1 cellular context compared by ENCODE assay signal in genomic region chr5:138337685-138338410, GRCh38.
TF ChIP-seq lines count a peak whose summit lies in the region.

FAM53C (plus strand) TSS chr5:138338266; CDS start chr5:138341336, 3,070 bp downstream.

TF ChIP-seq in GM12878, 131 proteins besides CTCF, POLR2A, EP300 and RAD21 (continued from another document):
- no peak for TF ChIP-seq BMI1 (IDR thresholded peaks at IDR 0.05; ENCODE audit: borderline replicate concordance)
- TF ChIP-seq CHD1 (IDR thresholded peaks at IDR 0.05; ENCODE audit: low read depth, low read length) = peak; percentile 99
- peak in 1 of 2 experiments; percentile 4; a peak in 1 of 4 replicates for TF ChIP-seq IKZF2 (IDR thresholded peaks at IDR 0.05)
- TF ChIP-seq SP1 (IDR thresholded peaks at IDR 0.05; ENCODE audit: low read depth, low read length) = peak; percentile 88
- peak; percentile 97 for TF ChIP-seq ZNF207 (IDR thresholded peaks at IDR 0.05; ENCODE audit: borderline replicate concordance)
- no peak for TF ChIP-seq NFYA (IDR thresholded peaks at IDR 0.05; ENCODE audit: borderline replicate concordance, low read depth, low read length)
- no peak for TF ChIP-seq EZH2 (IDR thresholded peaks at IDR 0.05; ENCODE audit: borderline replicate concordance, control insufficient read depth, low read depth, low read length)
- TF ChIP-seq, protein P1, sequence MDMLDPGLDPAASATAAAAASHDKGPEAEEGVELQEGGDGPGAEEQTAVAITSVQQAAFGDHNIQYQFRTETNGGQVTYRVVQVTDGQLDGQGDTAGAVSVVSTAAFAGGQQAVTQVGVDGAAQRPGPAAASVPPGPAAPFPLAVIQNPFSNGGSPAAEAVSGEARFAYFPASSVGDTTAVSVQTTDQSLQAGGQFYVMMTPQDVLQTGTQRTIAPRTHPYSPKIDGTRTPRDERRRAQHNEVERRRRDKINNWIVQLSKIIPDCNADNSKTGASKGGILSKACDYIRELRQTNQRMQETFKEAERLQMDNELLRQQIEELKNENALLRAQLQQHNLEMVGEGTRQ (IDR thresholded peaks at IDR 0.05; ENCODE audit: borderline replicate concordance, low read depth, low read length) = no peak
- peak; percentile 54; the same call in 1 of the 2 replicates for TF ChIP-seq BRCA1 (IDR thresholded peaks at IDR 0.05; ENCODE audit: low read depth, low read length)
- TF ChIP-seq TCF3 (IDR thresholded peaks at IDR 0.05; ENCODE audit: borderline replicate concordance, insufficient read depth, low read depth, low read length) = peak; percentile 99
- TF ChIP-seq, protein P2, sequence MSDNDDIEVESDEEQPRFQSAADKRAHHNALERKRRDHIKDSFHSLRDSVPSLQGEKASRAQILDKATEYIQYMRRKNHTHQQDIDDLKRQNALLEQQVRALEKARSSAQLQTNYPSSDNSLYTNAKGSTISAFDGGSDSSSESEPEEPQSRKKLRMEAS (IDR thresholded peaks at IDR 0.05; ENCODE audit: low read depth, low read length) = peak; percentile 67; the same call in 1 of the 2 replicates
- TF ChIP-seq BHLHE40 (IDR thresholded peaks at IDR 0.05; ENCODE audit: borderline replicate concordance in 1 of 2, low read depth in 2 of 2, low read length in 1 of 2) = peak; percentile 95 to 98
- no peak; the same call in 1 of the 2 replicates for TF ChIP-seq RCOR1 (conservative IDR thresholded peaks at IDR 0.05; ENCODE audit: low read depth, low read length)
- TF ChIP-seq KLF5 (IDR thresholded peaks at IDR 0.05; ENCODE audit: partially characterized antibody) = peak; percentile 100
- no peak for TF ChIP-seq ASH2L (IDR thresholded peaks at IDR 0.05; ENCODE audit: borderline replicate concordance, low read depth)
- TF ChIP-seq, protein P3, sequence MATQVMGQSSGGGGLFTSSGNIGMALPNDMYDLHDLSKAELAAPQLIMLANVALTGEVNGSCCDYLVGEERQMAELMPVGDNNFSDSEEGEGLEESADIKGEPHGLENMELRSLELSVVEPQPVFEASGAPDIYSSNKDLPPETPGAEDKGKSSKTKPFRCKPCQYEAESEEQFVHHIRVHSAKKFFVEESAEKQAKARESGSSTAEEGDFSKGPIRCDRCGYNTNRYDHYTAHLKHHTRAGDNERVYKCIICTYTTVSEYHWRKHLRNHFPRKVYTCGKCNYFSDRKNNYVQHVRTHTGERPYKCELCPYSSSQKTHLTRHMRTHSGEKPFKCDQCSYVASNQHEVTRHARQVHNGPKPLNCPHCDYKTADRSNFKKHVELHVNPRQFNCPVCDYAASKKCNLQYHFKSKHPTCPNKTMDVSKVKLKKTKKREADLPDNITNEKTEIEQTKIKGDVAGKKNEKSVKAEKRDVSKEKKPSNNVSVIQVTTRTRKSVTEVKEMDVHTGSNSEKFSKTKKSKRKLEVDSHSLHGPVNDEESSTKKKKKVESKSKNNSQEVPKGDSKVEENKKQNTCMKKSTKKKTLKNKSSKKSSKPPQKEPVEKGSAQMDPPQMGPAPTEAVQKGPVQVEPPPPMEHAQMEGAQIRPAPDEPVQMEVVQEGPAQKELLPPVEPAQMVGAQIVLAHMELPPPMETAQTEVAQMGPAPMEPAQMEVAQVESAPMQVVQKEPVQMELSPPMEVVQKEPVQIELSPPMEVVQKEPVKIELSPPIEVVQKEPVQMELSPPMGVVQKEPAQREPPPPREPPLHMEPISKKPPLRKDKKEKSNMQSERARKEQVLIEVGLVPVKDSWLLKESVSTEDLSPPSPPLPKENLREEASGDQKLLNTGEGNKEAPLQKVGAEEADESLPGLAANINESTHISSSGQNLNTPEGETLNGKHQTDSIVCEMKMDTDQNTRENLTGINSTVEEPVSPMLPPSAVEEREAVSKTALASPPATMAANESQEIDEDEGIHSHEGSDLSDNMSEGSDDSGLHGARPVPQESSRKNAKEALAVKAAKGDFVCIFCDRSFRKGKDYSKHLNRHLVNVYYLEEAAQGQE (IDR thresholded peaks at IDR 0.05; ENCODE audit: low read depth, low read length) = peak; percentile 57
- TF ChIP-seq FOS (IDR thresholded peaks at IDR 0.05; ENCODE audit: borderline replicate concordance, extremely low read depth, insufficient read length) = no peak
- TF ChIP-seq LARP7 (IDR thresholded peaks at IDR 0.05) = peak; percentile 75
- no peak for TF ChIP-seq ETV6 (conservative IDR thresholded peaks at IDR 0.05 in 1 of 2, IDR thresholded peaks at IDR 0.05 in 1 of 2; ENCODE audit: borderline replicate concordance in 1 of 2, low read depth in 1 of 2)
- peak; percentile 59; the same call in 1 of the 2 replicates for TF ChIP-seq ELK1 (IDR thresholded peaks at IDR 0.05; ENCODE audit: low read depth, low read length)
- TF ChIP-seq GABPA (IDR thresholded peaks at IDR 0.05; ENCODE audit: low read depth) = no peak
- TF ChIP-seq, protein P4, sequence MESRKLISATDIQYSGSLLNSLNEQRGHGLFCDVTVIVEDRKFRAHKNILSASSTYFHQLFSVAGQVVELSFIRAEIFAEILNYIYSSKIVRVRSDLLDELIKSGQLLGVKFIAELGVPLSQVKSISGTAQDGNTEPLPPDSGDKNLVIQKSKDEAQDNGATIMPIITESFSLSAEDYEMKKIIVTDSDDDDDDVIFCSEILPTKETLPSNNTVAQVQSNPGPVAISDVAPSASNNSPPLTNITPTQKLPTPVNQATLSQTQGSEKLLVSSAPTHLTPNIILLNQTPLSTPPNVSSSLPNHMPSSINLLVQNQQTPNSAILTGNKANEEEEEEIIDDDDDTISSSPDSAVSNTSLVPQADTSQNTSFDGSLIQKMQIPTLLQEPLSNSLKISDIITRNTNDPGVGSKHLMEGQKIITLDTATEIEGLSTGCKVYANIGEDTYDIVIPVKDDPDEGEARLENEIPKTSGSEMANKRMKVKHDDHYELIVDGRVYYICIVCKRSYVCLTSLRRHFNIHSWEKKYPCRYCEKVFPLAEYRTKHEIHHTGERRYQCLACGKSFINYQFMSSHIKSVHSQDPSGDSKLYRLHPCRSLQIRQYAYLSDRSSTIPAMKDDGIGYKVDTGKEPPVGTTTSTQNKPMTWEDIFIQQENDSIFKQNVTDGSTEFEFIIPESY (IDR thresholded peaks at IDR 0.05) = no peak
- no peak for TF ChIP-seq STAT3 (IDR thresholded peaks at IDR 0.05; ENCODE audit: low read depth, low read length)
- no peak for TF ChIP-seq RFX5 (IDR thresholded peaks at IDR 0.05; ENCODE audit: low read depth, low read length)
- TF ChIP-seq, protein P5, sequence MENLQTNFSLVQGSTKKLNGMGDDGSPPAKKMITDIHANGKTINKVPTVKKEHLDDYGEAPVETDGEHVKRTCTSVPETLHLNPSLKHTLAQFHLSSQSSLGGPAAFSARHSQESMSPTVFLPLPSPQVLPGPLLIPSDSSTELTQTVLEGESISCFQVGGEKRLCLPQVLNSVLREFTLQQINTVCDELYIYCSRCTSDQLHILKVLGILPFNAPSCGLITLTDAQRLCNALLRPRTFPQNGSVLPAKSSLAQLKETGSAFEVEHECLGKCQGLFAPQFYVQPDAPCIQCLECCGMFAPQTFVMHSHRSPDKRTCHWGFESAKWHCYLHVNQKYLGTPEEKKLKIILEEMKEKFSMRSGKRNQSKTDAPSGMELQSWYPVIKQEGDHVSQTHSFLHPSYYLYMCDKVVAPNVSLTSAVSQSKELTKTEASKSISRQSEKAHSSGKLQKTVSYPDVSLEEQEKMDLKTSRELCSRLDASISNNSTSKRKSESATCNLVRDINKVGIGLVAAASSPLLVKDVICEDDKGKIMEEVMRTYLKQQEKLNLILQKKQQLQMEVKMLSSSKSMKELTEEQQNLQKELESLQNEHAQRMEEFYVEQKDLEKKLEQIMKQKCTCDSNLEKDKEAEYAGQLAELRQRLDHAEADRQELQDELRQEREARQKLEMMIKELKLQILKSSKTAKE (IDR thresholded peaks at IDR 0.05; ENCODE audit: low read depth, poor library complexity, severe bottlenecking) = peak; percentile 98
- 0 out of 2 replicates have a peak, but pooled peaks have one; percentile 3 for TF ChIP-seq BCL11A (IDR thresholded peaks at IDR 0.05; ENCODE audit: low read depth, low read length)
- no peak for TF ChIP-seq ZNF24 (IDR thresholded peaks at IDR 0.05)
- peak in 1 of 2 experiments; percentile 31; a peak in 1 of 3 replicates for TF ChIP-seq EGR1 (IDR thresholded peaks at IDR 0.05; ENCODE audit: borderline replicate concordance in 1 of 2, low read depth in 2 of 2, low read length in 2 of 2)
- TF ChIP-seq POLR2AphosphoS2 (IDR thresholded peaks at IDR 0.05; ENCODE audit: low read depth, low read length) = peak; percentile 99
- TF ChIP-seq SIX5 (IDR thresholded peaks at IDR 0.05; ENCODE audit: low read depth, low read length, severe bottlenecking) = peak; percentile 79
- TF ChIP-seq RAD51 (IDR thresholded peaks at IDR 0.05) = no peak
- no peak for TF ChIP-seq NFXL1 (IDR thresholded peaks at IDR 0.05; ENCODE audit: borderline replicate concordance)
- TF ChIP-seq, protein P6, sequence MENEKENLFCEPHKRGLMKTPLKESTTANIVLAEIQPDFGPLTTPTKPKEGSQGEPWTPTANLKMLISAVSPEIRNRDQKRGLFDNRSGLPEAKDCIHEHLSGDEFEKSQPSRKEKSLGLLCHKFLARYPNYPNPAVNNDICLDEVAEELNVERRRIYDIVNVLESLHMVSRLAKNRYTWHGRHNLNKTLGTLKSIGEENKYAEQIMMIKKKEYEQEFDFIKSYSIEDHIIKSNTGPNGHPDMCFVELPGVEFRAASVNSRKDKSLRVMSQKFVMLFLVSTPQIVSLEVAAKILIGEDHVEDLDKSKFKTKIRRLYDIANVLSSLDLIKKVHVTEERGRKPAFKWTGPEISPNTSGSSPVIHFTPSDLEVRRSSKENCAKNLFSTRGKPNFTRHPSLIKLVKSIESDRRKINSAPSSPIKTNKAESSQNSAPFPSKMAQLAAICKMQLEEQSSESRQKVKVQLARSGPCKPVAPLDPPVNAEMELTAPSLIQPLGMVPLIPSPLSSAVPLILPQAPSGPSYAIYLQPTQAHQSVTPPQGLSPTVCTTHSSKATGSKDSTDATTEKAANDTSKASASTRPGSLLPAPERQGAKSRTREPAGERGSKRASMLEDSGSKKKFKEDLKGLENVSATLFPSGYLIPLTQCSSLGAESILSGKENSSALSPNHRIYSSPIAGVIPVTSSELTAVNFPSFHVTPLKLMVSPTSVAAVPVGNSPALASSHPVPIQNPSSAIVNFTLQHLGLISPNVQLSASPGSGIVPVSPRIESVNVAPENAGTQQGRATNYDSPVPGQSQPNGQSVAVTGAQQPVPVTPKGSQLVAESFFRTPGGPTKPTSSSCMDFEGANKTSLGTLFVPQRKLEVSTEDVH (IDR thresholded peaks at IDR 0.05; ENCODE audit: low read depth, partially characterized antibody) = peak; percentile 70
- peak; percentile 86 to 88 for TF ChIP-seq SRF (IDR thresholded peaks at IDR 0.05; ENCODE audit: low read depth in 2 of 2, low read length in 2 of 2)
- no peak for TF ChIP-seq MTA3 (IDR thresholded peaks at IDR 0.05; ENCODE audit: borderline replicate concordance, low read length)
- peak; percentile 33 for TF ChIP-seq RELA (IDR thresholded peaks at IDR 0.05; ENCODE audit: borderline replicate concordance, partially characterized antibody)
- TF ChIP-seq SREBF2 (IDR thresholded peaks at IDR 0.05; ENCODE audit: low read length) = no peak
- peak; percentile 86 for TF ChIP-seq HCFC1 (IDR thresholded peaks at IDR 0.05; ENCODE audit: low read length)
- no peak for TF ChIP-seq RBBP5 (conservative IDR thresholded peaks at IDR 0.05)
- TF ChIP-seq MXI1 (IDR thresholded peaks at IDR 0.05; ENCODE audit: low read depth, low read length) = peak; percentile 60; the same call in 1 of the 2 replicates
- peak; percentile 76; the same call in 1 of the 2 replicates for TF ChIP-seq NFIC (IDR thresholded peaks at IDR 0.05; ENCODE audit: low read depth, low read length)
- TF ChIP-seq SMARCA5 (IDR thresholded peaks at IDR 0.05) = peak; percentile 44; the same call in 1 of the 2 replicates
- no peak for TF ChIP-seq CBX3 (IDR thresholded peaks at IDR 0.05; ENCODE audit: borderline replicate concordance, low read depth)
- TF ChIP-seq PML (IDR thresholded peaks at IDR 0.05; ENCODE audit: low read length) = peak; percentile 99
- no peak for TF ChIP-seq NR2C2 (IDR thresholded peaks at IDR 0.05; ENCODE audit: borderline replicate concordance, control insufficient read depth, insufficient read length, low read depth)
- TF ChIP-seq E2F4 (IDR thresholded peaks at IDR 0.05; ENCODE audit: low read depth, low read length) = peak; percentile 52; the same call in 1 of the 2 replicates
- TF ChIP-seq PKNOX1 (IDR thresholded peaks at IDR 0.05) = peak; percentile 26; the same call in 1 of the 2 replicates
- TF ChIP-seq SMAD1 (IDR thresholded peaks at IDR 0.05; ENCODE audit: low read depth, partially characterized antibody) = peak; percentile 59
- no peak for TF ChIP-seq IRF4 (IDR thresholded peaks at IDR 0.05; ENCODE audit: low read depth, low read length)
- peak; percentile 95 for TF ChIP-seq RB1 (IDR thresholded peaks at IDR 0.05; ENCODE audit: borderline replicate concordance)
- 0 out of 2 replicates have a peak, but pooled peaks have one; percentile 55 for TF ChIP-seq ZBED1 (IDR thresholded peaks at IDR 0.05; ENCODE audit: borderline replicate concordance)
- TF ChIP-seq TCF7 (IDR thresholded peaks at IDR 0.05; ENCODE audit: borderline replicate concordance) = no peak
